In genomic region chr20:56274156-56274555, GRCh38 we compare ENCODE assay signal across 4 cellular contexts. TPM values are rescaled to one million over a fixed set of nuclear protein-coding genes. Genes with fewer than 3 reads are reported as not detected.
"Had no signal": no experiment of that assay in that cellular context is flagged by ENCODE, and none has a peak within 500 bp of the region (broad histone marks: within the 10 kb centered on the region; RNA-seq: fewer than 3 reads in every experiment).

No MANE protein-coding gene starts in this region.

- DNase-seq: GDM1, GF-D8 had no signal

- ATAC-seq: GM12878 had no signal

- H3K4me3 ChIP-seq: GM12878 had no signal

RNA-seq across cellular contexts. Expression of gene MC3R, which starts 25.6 kb away (rescaled TPM):
- total RNA-seq: G401, GM12878 had no signal
- polyA plus RNA-seq: GM12878 had no signal
